Comparison of ENCODE assay signal across 9 cellular contexts in the genomic region with DNA sequence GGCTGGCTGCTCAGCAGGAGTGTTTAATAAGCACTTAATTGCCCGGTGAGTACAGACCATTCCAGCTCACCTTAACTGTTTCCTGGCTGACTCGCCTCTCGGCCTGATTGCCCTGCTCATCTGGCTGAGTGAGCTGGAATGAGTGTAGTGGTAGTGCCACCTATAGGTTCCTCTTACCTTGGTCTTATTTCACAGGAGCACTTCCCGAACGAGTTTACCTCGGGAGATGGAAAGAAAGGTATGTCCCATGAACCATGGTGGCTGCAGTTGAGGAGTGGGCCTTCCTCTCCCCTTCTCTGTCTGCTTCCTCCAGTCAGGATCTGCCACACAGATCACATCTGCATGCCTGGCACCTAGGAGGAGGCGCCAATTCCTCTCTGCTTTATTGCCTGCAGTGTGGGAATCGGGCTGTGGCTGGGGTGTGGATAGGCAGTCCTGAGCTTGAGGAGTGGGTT. TPM values are rescaled to one million over a fixed set of nuclear protein-coding genes. Genes with fewer than 3 reads are reported as not detected.
DNase-seq lines count a peak whose midpoint lies in the region; ATAC-seq lines count a peak whose summit lies in the region.
"Had no signal": no experiment of that assay in that cellular context is flagged by ENCODE, and none has a peak within 500 bp of the region (broad histone marks: within the 10 kb centered on the region; RNA-seq: fewer than 3 reads in every experiment).

No MANE protein-coding gene starts in this region.

- no peak overlapping the region for H3K27ac Mint-ChIP-seq in activated CD8-positive, alpha-beta T cell treated with anti-CD3 and anti-CD28 coated beads, Interleukin-2, amount 10 ng/mL, durations not matched to agents 7 days and 5 days

- no peaks in the 10 kb centered on the region for H3K9me3 Mint-ChIP-seq in activated CD8-positive, alpha-beta T cell treated with anti-CD3 and anti-CD28 coated beads, Interleukin-2, amount 10 ng/mL, durations not matched to agents 7 days and 5 days (ENCODE audit: insufficient read depth)

- in situ Hi-C loops in Caki2 (cut with HindIII; ENCODE audit: low pct_unique_long_range_greater_than_20kb, low sequenced_read_pairs) = no loop called here

- POLR2A ChIA-PET in activated CD8-positive, alpha-beta T cell treated with anti-CD3 and anti-CD28 coated beads, Interleukin-2, amount 10 ng/mL, durations not matched to agents 7 days and 5 days (lab: Charles Lee) = interaction anchor here (1.2 kb wide), 1 partner anchor 33 kb away, joined by 4 read pairs; a partner anchor contains a TSS

- peak; percentile 40 for ATAC-seq in HG02885 (IDR thresholded peaks at IDR 0.05; ENCODE audit: poor library complexity, unreplicated experiment)
- ATAC-seq in activated CD8-positive, alpha-beta T cell treated with anti-CD3 and anti-CD28 coated beads, Interleukin-2, amount 10 ng/mL, durations not matched to agents 7 days and 5 days = peak; percentile 70
- ATAC-seq in GM21576 (IDR thresholded peaks at IDR 0.05; ENCODE audit: unreplicated experiment) = no peak
- no peak for ATAC-seq in HG03135 (IDR thresholded peaks at IDR 0.05; ENCODE audit: unreplicated experiment)

- peaks cover 19% of the 10 kb centered on the region for H3K4me1 Mint-ChIP-seq in activated CD8-positive, alpha-beta T cell treated with anti-CD3 and anti-CD28 coated beads, Interleukin-2, amount 10 ng/mL, durations not matched to agents 7 days and 5 days (ENCODE audit: low read depth)

- DNase-seq in Caki2 (ENCODE audit: low read depth) = peak; percentile 81
- DNase-seq in NCI-H526 (lab: John Stamatoyannopoulos, UW) = peak; percentile 51 to 64
- peak; percentile 64 for DNase-seq in activated CD8-positive, alpha-beta T cell treated with anti-CD3 and anti-CD28 coated beads, Interleukin-2, amount 10 ng/mL, durations not matched to agents 7 days and 5 days
- peak; percentile 32 for DNase-seq in fibroblast of the conjunctiva (ENCODE audit: low read depth)
- peak; percentile 30 for DNase-seq in pulmonary artery endothelial cell (ENCODE audit: low read depth, low spot score)

- H3K36me3 Mint-ChIP-seq in activated CD8-positive, alpha-beta T cell treated with anti-CD3 and anti-CD28 coated beads, Interleukin-2, amount 10 ng/mL, durations not matched to agents 7 days and 5 days (ENCODE audit: low read depth) = no peaks in the 10 kb centered on the region

- H3K4me3 Mint-ChIP-seq in activated CD8-positive, alpha-beta T cell treated with anti-CD3 and anti-CD28 coated beads, Interleukin-2, amount 10 ng/mL, durations not matched to agents 7 days and 5 days = no peak overlapping the region

- peaks cover 12% of the 10 kb centered on the region for H3K27me3 Mint-ChIP-seq in activated CD8-positive, alpha-beta T cell treated with anti-CD3 and anti-CD28 coated beads, Interleukin-2, amount 10 ng/mL, durations not matched to agents 7 days and 5 days (ENCODE audit: low read depth)

- CTCF ChIA-PET in activated CD8-positive, alpha-beta T cell treated with anti-CD3 and anti-CD28 coated beads, Interleukin-2, amount 10 ng/mL, durations not matched to agents 7 days and 5 days (lab: Charles Lee) = interaction anchor here (0.6 to 5.7 kb wide), 29 partner anchors 9 to 233 kb away, joined by 3 to 35 read pairs (median 5); a partner anchor contains a TSS

RNA-seq across cellular contexts. Expression of a gene that starts 26.7 kb away (rescaled TPM):
- 0.41 TPM in 1 of 2 replicates, not detected in the other for total RNA-seq in Caki2 (2014; rRNA removed; shearing (Covaris generic); ENCODE audit: low replicate concordance)
- total RNA-seq in activated CD8-positive, alpha-beta T cell treated with anti-CD3 and anti-CD28 coated beads, Interleukin-2, amount 10 ng/mL, durations not matched to agents 7 days and 5 days = under 1 TPM; 0.24 to 0.31 TPM
- total RNA-seq in pulmonary artery endothelial cell = 0.32 and 0.40 TPM in 2 replicates
- total RNA-seq: myocyte had no signal

RNA-seq across cellular contexts. Expression of a gene that starts 33.1 kb away (rescaled TPM):
- 209 and 238 TPM in 2 replicates for total RNA-seq in Caki2 (2014; rRNA removed; shearing (Covaris generic); ENCODE audit: low replicate concordance)
- 100 to 1,000 TPM; 129 to 133 TPM for total RNA-seq in activated CD8-positive, alpha-beta T cell treated with anti-CD3 and anti-CD28 coated beads, Interleukin-2, amount 10 ng/mL, durations not matched to agents 7 days and 5 days
- 267 and 286 TPM in 2 replicates for total RNA-seq in pulmonary artery endothelial cell

RNA-seq across cellular contexts. Expression of a gene that starts 34.0 kb away (rescaled TPM):
- 158 and 182 TPM in 2 replicates for total RNA-seq in Caki2 (2014; rRNA removed; shearing (Covaris generic); ENCODE audit: low replicate concordance)
- 100 to 1,000 TPM; 136 to 144 TPM for total RNA-seq in activated CD8-positive, alpha-beta T cell treated with anti-CD3 and anti-CD28 coated beads, Interleukin-2, amount 10 ng/mL, durations not matched to agents 7 days and 5 days
- total RNA-seq in pulmonary artery endothelial cell = 242 and 306 TPM in 2 replicates

Comparison
In these comparisons a context has a peak if more than half of its experiments do, and no peak if none do; other contexts are left out.
1. DNase-seq: peak in every context shown above with its lines; median percentile 81 in Caki2; 64 in activated CD8-positive, alpha-beta T cell treated with anti-CD3 and anti-CD28 coated beads, Interleukin-2, amount 10 ng/mL, durations not matched to agents 7 days and 5 days; 58 in NCI-H526; 32 in fibroblast of the conjunctiva; 30 in pulmonary artery endothelial cell.
2. ATAC-seq: peak in HG02885 (single experiment) and activated CD8-positive, alpha-beta T cell treated with anti-CD3 and anti-CD28 coated beads, Interleukin-2, amount 10 ng/mL, durations not matched to agents 7 days and 5 days (single experiment); none in GM21576 (single experiment) and HG03135 (single experiment).